Comparison of ENCODE assay signal across 10 cellular contexts in genomic region chr15:64851503-64851840, GRCh38. TPM values are rescaled to one million over a fixed set of nuclear protein-coding genes. Genes with fewer than 3 reads are reported as not detected.
DNase-seq lines count a peak whose midpoint lies in the region; ATAC-seq and TF ChIP-seq lines count a peak whose summit lies in the region.
"Had no signal": no experiment of that assay in that cellular context is flagged by ENCODE, and none has a peak within 500 bp of the region (broad histone marks: within the 10 kb centered on the region; RNA-seq: fewer than 3 reads in every experiment).

No MANE protein-coding gene starts in this region.

- H3K4me2 ChIP-seq in SK-N-SH (0 out of 2 replicates have a peak overlapping the region, but pooled peaks have one; percentile 4), osteoblast (ENCODE audit: insufficient read depth, low read length) (peak overlapping the region; percentile 6)

- H4K20me1 ChIP-seq in SK-N-SH (ENCODE audit: insufficient read depth) (no peaks in the 10 kb centered on the region), osteoblast (ENCODE audit: insufficient read depth, low read length) (peaks cover 24% of the 10 kb centered on the region)

- no peaks in the 10 kb centered on the region for H3K9me3 Mint-ChIP-seq in MCF 10A (ENCODE audit: unreplicated experiment)

- BruUV-seq in MCF 10A (replicated peaks; lab: Mats Ljungman, UMichigan), result no TSS peak

- peaks cover 39% of the 10 kb centered on the region for H3K79me2 ChIP-seq in SK-N-SH (ENCODE audit: insufficient read depth)
- peaks cover 88% of the 10 kb centered on the region for H3K79me2 ChIP-seq in osteoblast (ENCODE audit: insufficient read depth, low read length)

- peak overlapping the region; percentile 47 to 53; a peak in 3 of 4 replicates for H3K27ac ChIP-seq in SK-N-SH (ENCODE audit: low read depth in 2 of 2, low read length in 1 of 2)
- peak overlapping the region; percentile 40 for H3K27ac ChIP-seq in osteoblast (ENCODE audit: low read depth, low read length)

- CTCF ChIA-PET in SK-N-SH (lab: Yijun Ruan, JAX) (interaction anchor here (0.9 to 1.4 kb wide), 2 partner anchors 10 kb away, joined by 3 to 4 read pairs; no protein-coding TSS in a partner anchor), MCF 10A (lab: Yijun Ruan, JAX) (interaction anchor here (0.6 kb wide), 1 partner anchor 40 kb away, joined by 6 read pairs; no protein-coding TSS in a partner anchor)

- intact Hi-C loops in MCF 10A (cut with micrococcal nuclease), result no loop called here

- no peaks in the 10 kb centered on the region for H3K9me2 ChIP-seq in SK-N-SH

- H3K4me3 ChIP-seq in SK-N-SH (ENCODE audit: low read depth in 2 of 2, low read length in 1 of 2) (no peak overlapping the region), osteoblast (ENCODE audit: insufficient read depth, low read length) (no peak overlapping the region)

- H3K4me1 ChIP-seq in SK-N-SH (ENCODE audit: control insufficient read depth in 1 of 2, insufficient read depth in 2 of 2, low read depth in 1 of 2, low read length in 1 of 2), result peaks cover 23 to 25% of the 10 kb centered on the region in 2 experiments; a peak in 2 of 4 replicates
- peaks cover 39% of the 10 kb centered on the region for H3K4me1 ChIP-seq in osteoblast (ENCODE audit: insufficient read depth, low read length)

- ATAC-seq in HG03039 (IDR thresholded peaks at IDR 0.05; ENCODE audit: unreplicated experiment) (no peak), HG03521 (IDR thresholded peaks at IDR 0.05; ENCODE audit: unreplicated experiment) (no peak)

- POLR2A ChIA-PET in SK-N-SH (lab: Yijun Ruan, JAX), result interaction anchor here (0.6 kb wide), 1 partner anchor 16 kb away, joined by 3 read pairs; no protein-coding TSS in a partner anchor
- POLR2A ChIA-PET in MCF 10A (lab: Yijun Ruan, JAX), result interaction anchor here (0.5 to 1.1 kb wide), 6 partner anchors 13 to 215 kb away, joined by 3 to 6 read pairs (median 3); partner anchors contain the start of genes PIF1 and SPG21

- H3K36me3 ChIP-seq in SK-N-SH (replicated peaks in 1 of 2; ENCODE audit: control insufficient read depth in 1 of 2, insufficient read depth in 2 of 2, low read length in 1 of 2) (peaks cover 0 to 5% of the 10 kb centered on the region in 2 experiments), osteoblast (ENCODE audit: insufficient read depth, low read length) (peaks cover 40% of the 10 kb centered on the region)

- no peak for TF ChIP-seq EP300 in SK-N-SH (IDR thresholded peaks at IDR 0.05; ENCODE audit: borderline replicate concordance in 1 of 2, low read depth in 1 of 2, low read length in 1 of 2)

- no peak for TF ChIP-seq RAD21 in SK-N-SH (IDR thresholded peaks at IDR 0.05; ENCODE audit: low read length)

- 59% methylated on average over 6 of the region's 6 CpGs for WGBS in SK-N-SH (ENCODE audit: low lambda C conversion rate)

- H3K9ac ChIP-seq in SK-N-SH, result no peak overlapping the region

- H3K27ac Mint-ChIP-seq in MCF 10A (ENCODE audit: low read depth, unreplicated experiment), result no peak overlapping the region

- H3K4me3 Mint-ChIP-seq in MCF 10A (ENCODE audit: unreplicated experiment), result no peak overlapping the region

- H3K27me3 ChIP-seq in SK-N-SH (ENCODE audit: insufficient read depth), result no peaks in the 10 kb centered on the region
- no peaks in the 10 kb centered on the region for H3K27me3 ChIP-seq in osteoblast (ENCODE audit: insufficient read depth, low read length)

- TF ChIP-seq CTCF in SK-N-SH (IDR thresholded peaks at IDR 0.05) (no peak), osteoblast (IDR thresholded peaks at IDR 0.05; ENCODE audit: extremely low read depth, low read depth, low read length) (no peak), MCF 10A (IDR thresholded peaks at IDR 0.05; ENCODE audit: unreplicated experiment) (no peak)

- H3K4me1 Mint-ChIP-seq in MCF 10A (ENCODE audit: insufficient read depth, unreplicated experiment), result peaks cover 22% of the 10 kb centered on the region

- no peaks in the 10 kb centered on the region for H3K27me3 Mint-ChIP-seq in MCF 10A (ENCODE audit: insufficient read depth, unreplicated experiment)

- no peaks in the 10 kb centered on the region for H3K9me3 ChIP-seq in SK-N-SH
- H3K9me3 ChIP-seq in osteoblast (ENCODE audit: low read depth, low read length), result no peaks in the 10 kb centered on the region

- peak; percentile 90 for DNase-seq in CD1c-positive myeloid dendritic cell (ENCODE audit: extremely low spot score)
- DNase-seq in SK-N-SH, result no peak
- peak; percentile 79 for DNase-seq in fibroblast of the conjunctiva (ENCODE audit: low read depth)
- peak; percentile 91 for DNase-seq in osteoblast (ENCODE audit: insufficient read length, low spot score, missing footprints)
- DNase-seq in COLO668 (lab: John Stamatoyannopoulos, UW; ENCODE audit: unreplicated experiment), result no peak
- DNase-seq in MCF 10A (ENCODE audit: unreplicated experiment), result no peak
- DNase-seq: activated naive CD4-positive, alpha-beta T cell treated with anti-CD3 and anti-CD28 coated beads, Interleukin-2, amount 50 U/mL, for 16 hours; NCI-H748 treated with DMSO at 0.1 percent for 48 hours had no signal

- peaks cover 7% of the 10 kb centered on the region for H3F3A ChIP-seq in SK-N-SH (replicated peaks; ENCODE audit: insufficient read depth)

- H2AFZ ChIP-seq in SK-N-SH (ENCODE audit: low read depth) (no peak overlapping the region), osteoblast (ENCODE audit: low read length) (no peak overlapping the region)

- no peaks in the 10 kb centered on the region for H3K36me3 Mint-ChIP-seq in MCF 10A (ENCODE audit: insufficient read depth, unreplicated experiment)

TF ChIP-seq in SK-N-SH, 30 proteins besides CTCF, POLR2A, EP300 and RAD21:
- TF ChIP-seq MEF2A (IDR thresholded peaks at IDR 0.05; ENCODE audit: borderline replicate concordance, low read depth) (no peak), FOSL2 (IDR thresholded peaks at IDR 0.05; ENCODE audit: borderline replicate concordance, low read depth) (peak; percentile 78; the same call in 1 of the 2 replicates), SMC3 (IDR thresholded peaks at IDR 0.05; ENCODE audit: low read depth, low read length) (no peak), RXRA (IDR thresholded peaks at IDR 0.05; ENCODE audit: borderline replicate concordance, low read depth) (no peak), GATA2 (CRISPR knock-in tag; IDR thresholded peaks at IDR 0.05) (no peak), PBX3 (IDR thresholded peaks at IDR 0.05) (peak; percentile 40), USF2 (IDR thresholded peaks at IDR 0.05; ENCODE audit: borderline replicate concordance, low read depth, low read length) (no peak), POLR2AphosphoS5 (IDR thresholded peaks at IDR 0.05; ENCODE audit: low read depth, low read length) (peak; percentile 21; the same call in 1 of the 2 replicates), TEAD4 (IDR thresholded peaks at IDR 0.05; ENCODE audit: borderline replicate concordance, insufficient read depth) (0 out of 2 replicates have a peak, but pooled peaks have one; percentile 33), MAX (IDR thresholded peaks at IDR 0.05; ENCODE audit: low read depth) (0 out of 2 replicates have a peak, but pooled peaks have one; percentile 25), RFX5 (IDR thresholded peaks at IDR 0.05; ENCODE audit: low read length) (no peak), TCF12 (IDR thresholded peaks at IDR 0.05) (peak; percentile 53; the same call in 1 of the 2 replicates)

RNA-seq across cellular contexts. Expression of gene PLEKHO2, which starts 9.8 kb away (rescaled TPM):
- polyA plus RNA-seq in SK-N-SH (2012; rRNA removed), result 6.8 and 7.8 TPM in 2 replicates
- polyA plus RNA-seq in SK-N-SH (2012; cell fraction: cytosol; rRNA removed), result 3.5 and 4.5 TPM in 2 replicates
- polyA plus RNA-seq in SK-N-SH (2012; cell fraction: nucleus; rRNA removed), result 24.8 and 26.8 TPM in 2 replicates
- total RNA-seq in osteoblast (38.3 and 41.6 TPM in 2 replicates), MCF 10A (2022) (2.0 and 2.7 TPM in 2 replicates)

RNA-seq across cellular contexts. Expression of gene PIF1, which starts 26.0 kb away (rescaled TPM):
- 12.1 and 12.4 TPM in 2 replicates for polyA plus RNA-seq in SK-N-SH (2012; rRNA removed)
- polyA plus RNA-seq in SK-N-SH (2012; cell fraction: cytosol; rRNA removed), result 2.8 and 4.4 TPM in 2 replicates
- 54.8 and 80.5 TPM in 2 replicates for polyA plus RNA-seq in SK-N-SH (2012; cell fraction: nucleus; rRNA removed)
- total RNA-seq in osteoblast, result 6.2 and 9.4 TPM in 2 replicates
- total RNA-seq in MCF 10A (2022), result 8.1 and 13.4 TPM in 2 replicates

Comparison
In these comparisons a context has a peak if more than half of its experiments do, and no peak if none do; other contexts are left out.
1. DNase-seq: peak in CD1c-positive myeloid dendritic cell (single experiment), fibroblast of the conjunctiva (single experiment) and osteoblast (single experiment); none in SK-N-SH (single experiment), COLO668 (single experiment) and MCF 10A (single experiment).
2. RNA of gene PLEKHO2, which starts 9.8 kb away (total RNA-seq): 38.3 to 41.6 TPM in osteoblast; 2.0 to 2.7 TPM in MCF 10A; every median in the first group is over 10 times any median in the second.